In genomic region chr6:150940951-150941350, GRCh38 we compare ENCODE assay signal across 16 cellular contexts.
DNase-seq lines count a peak whose midpoint lies in the region; ATAC-seq, FAIRE-seq and TF ChIP-seq lines count a peak whose summit lies in the region.
"Had no signal": no experiment of that assay in that cellular context is flagged by ENCODE, and none has a peak within 500 bp of the region (broad histone marks: within the 10 kb centered on the region; RNA-seq: fewer than 3 reads in every experiment).

No MANE protein-coding gene starts in this region.

- intact Hi-C loops in left cardiac atrium (cut with DNase I), result no loop called here

- TF ChIP-seq POLR2A in H54 (IDR thresholded peaks at IDR 0.05; ENCODE audit: low read depth, low read length), result no peak

- ATAC-seq in HG02885 (IDR thresholded peaks at IDR 0.05; ENCODE audit: poor library complexity, unreplicated experiment), result no peak
- ATAC-seq in left cardiac atrium, result no peak
- ATAC-seq: GM23338, left colon had no signal

- DNase-seq in AG08396 (ENCODE audit: low spot score), result peak; percentile 16
- DNase-seq in GM04503 (ENCODE audit: low read depth), result peak; percentile 81
- peak; percentile 19 for DNase-seq in dermis blood vessel endothelial cell
- peak; percentile 52 to 83 for DNase-seq in lung microvascular endothelial cell (ENCODE audit: low read depth in 2 of 2)
- no peak for DNase-seq in stimulated activated naive CD4-positive, alpha-beta T cell (lab: John Stamatoyannopoulos, UW)
- DNase-seq in left cardiac atrium, result no peak
- no peak for DNase-seq in H54 (ENCODE audit: insufficient read length, low spot score)
- DNase-seq: activated effector memory CD4-positive, alpha-beta T cell treated with anti-CD3 and anti-CD28 coated beads, Interleukin-2, amount 50 U/mL, for 16 hours; cerebellar nuclear complex; GF-D8; left colon; NCI-H1436 treated with DMSO at 0.1 percent for 48 hours; NCI-H82; T-helper 9 cell had no signal

- FAIRE-seq in H54 (lab: Jason Lieb, UNC), result no peak

Comparison
In these comparisons a context has a peak if more than half of its experiments do, and no peak if none do; other contexts are left out.
1. DNase-seq: peak in AG08396 (single experiment), GM04503 (single experiment), dermis blood vessel endothelial cell (single experiment) and lung microvascular endothelial cell (2 of 2); none in stimulated activated naive CD4-positive, alpha-beta T cell (0 of 6), left cardiac atrium (single experiment) and H54 (single experiment).